23 cellular contexts compared by ENCODE assay signal in genomic region chr15:89423981-89424380, GRCh38.
"Had no signal": no experiment of that assay in that cellular context is flagged by ENCODE, and none has a peak within 500 bp of the region (broad histone marks: within the 10 kb centered on the region; RNA-seq: fewer than 3 reads in every experiment).

No MANE protein-coding gene starts in this region.

- H3K36me3 Mint-ChIP-seq: activated CD8-positive, alpha-beta memory T cell treated with anti-CD3 and anti-CD28 coated beads, Interleukin-2, amount 10 ng/mL, durations not matched to agents 7 days and 5 days; activated naive CD4-positive, alpha-beta T cell treated with anti-CD3 and anti-CD28 coated beads, Interleukin-2, amount 10 ng/mL, durations not matched to agents 7 days and 5 days; stimulated activated effector memory CD8-positive, alpha-beta T cell treated with anti-CD3 and anti-CD28 coated beads, Interleukin-12 subunit alpha, Interleukin-12 subunit beta, amount 100 ng/mL, for 72 hours had no signal

- H3K9me3 Mint-ChIP-seq: activated CD4-positive, alpha-beta T cell treated with anti-CD3 and anti-CD28 coated beads, Interleukin-2, amount 10 ng/mL, durations not matched to agents 7 days and 5 days; activated CD8-positive, alpha-beta T cell treated with anti-CD3 and anti-CD28 coated beads for 36 hours; activated naive CD4-positive, alpha-beta T cell treated with anti-CD3 and anti-CD28 coated beads, Interleukin-2, amount 10 ng/mL, durations not matched to agents 7 days and 5 days; nephron progenitor cell; stimulated activated effector memory CD8-positive, alpha-beta T cell treated with anti-CD3 and anti-CD28 coated beads, Interleukin-12 subunit alpha, Interleukin-12 subunit beta, amount 100 ng/mL, for 72 hours; stimulated activated naive CD8-positive, alpha-beta T cell treated with anti-CD3 and anti-CD28 coated beads, Interleukin-15, amount 100 ng/mL, for 72 hours had no signal

- H3K4me1 ChIP-seq: lower lobe of right lung, right lobe of liver, tibial nerve had no signal

- H3K9me3 ChIP-seq: lower lobe of right lung, mucosa of descending colon, right lobe of liver, tibial nerve had no signal

- H3K36me3 ChIP-seq: cardiac muscle cell, lower lobe of right lung, right lobe of liver, tibial nerve had no signal

- H3K4me3 ChIP-seq: cardiac muscle cell, lower lobe of right lung, mucosa of descending colon, right lobe of liver, tibial nerve had no signal

- H3K4me3 Mint-ChIP-seq: activated CD4-positive, alpha-beta T cell treated with anti-CD3 and anti-CD28 coated beads, Interleukin-2, amount 10 ng/mL, durations not matched to agents 7 days and 5 days; activated CD8-positive, alpha-beta memory T cell treated with anti-CD3 and anti-CD28 coated beads, Interleukin-2, amount 10 ng/mL, durations not matched to agents 7 days and 5 days; activated CD8-positive, alpha-beta T cell treated with anti-CD3 and anti-CD28 coated beads for 36 hours; activated naive CD4-positive, alpha-beta T cell treated with anti-CD3 and anti-CD28 coated beads, Interleukin-2, amount 10 ng/mL, durations not matched to agents 7 days and 5 days; nephron progenitor cell; stimulated activated effector memory CD8-positive, alpha-beta T cell treated with anti-CD3 and anti-CD28 coated beads, Interleukin-12 subunit alpha, Interleukin-12 subunit beta, amount 100 ng/mL, for 72 hours; stimulated activated naive CD8-positive, alpha-beta T cell treated with anti-CD3 and anti-CD28 coated beads, Interleukin-15, amount 100 ng/mL, for 72 hours had no signal

- DNase-seq: activated CD4-positive, alpha-beta T cell treated with anti-CD3 and anti-CD28 coated beads, Interleukin-2, amount 10 ng/mL, durations not matched to agents 7 days and 5 days; activated CD4-positive, CD25-positive, alpha-beta regulatory T cell treated with anti-CD3 and anti-CD28 coated beads, Interleukin-2, amount 50 U/mL, for 72 hours; activated CD8-positive, alpha-beta memory T cell treated with anti-CD3 and anti-CD28 coated beads, Interleukin-2, amount 10 ng/mL, durations not matched to agents 7 days and 5 days; activated CD8-positive, alpha-beta T cell treated with anti-CD3 and anti-CD28 coated beads for 36 hours; activated effector memory CD4-positive, alpha-beta T cell treated with anti-CD3 and anti-CD28 coated beads, Interleukin-2, amount 50 U/mL, for 16 hours; activated naive CD4-positive, alpha-beta T cell treated with anti-CD3 and anti-CD28 coated beads, Interleukin-2, amount 10 ng/mL, durations not matched to agents 7 days and 5 days; activated T-cell treated with anti-CD3 and anti-CD28 coated beads for 4 hours; cortex of kidney; lower lobe of right lung; mesendoderm; mucosa of descending colon; nephron progenitor cell; nucleus accumbens; right lobe of liver; small intestine; stimulated activated CD4-positive, alpha-beta T cell treated with anti-CD3 and anti-CD28 coated beads, Interleukin-2, amount 100 ng/mL, for 24 hours; stimulated activated naive CD8-positive, alpha-beta T cell treated with anti-CD3 and anti-CD28 coated beads, Interleukin-15, amount 100 ng/mL, for 72 hours had no signal

- H3K27ac Mint-ChIP-seq: activated CD4-positive, alpha-beta T cell treated with anti-CD3 and anti-CD28 coated beads, Interleukin-2, amount 10 ng/mL, durations not matched to agents 7 days and 5 days; activated CD8-positive, alpha-beta memory T cell treated with anti-CD3 and anti-CD28 coated beads, Interleukin-2, amount 10 ng/mL, durations not matched to agents 7 days and 5 days; activated CD8-positive, alpha-beta T cell treated with anti-CD3 and anti-CD28 coated beads for 36 hours; activated naive CD4-positive, alpha-beta T cell treated with anti-CD3 and anti-CD28 coated beads, Interleukin-2, amount 10 ng/mL, durations not matched to agents 7 days and 5 days; nephron progenitor cell; stimulated activated effector memory CD8-positive, alpha-beta T cell treated with anti-CD3 and anti-CD28 coated beads, Interleukin-12 subunit alpha, Interleukin-12 subunit beta, amount 100 ng/mL, for 72 hours; stimulated activated naive CD8-positive, alpha-beta T cell treated with anti-CD3 and anti-CD28 coated beads, Interleukin-15, amount 100 ng/mL, for 72 hours had no signal

- ATAC-seq: activated CD8-positive, alpha-beta memory T cell treated with anti-CD3 and anti-CD28 coated beads, Interleukin-2, amount 10 ng/mL, durations not matched to agents 7 days and 5 days; activated CD8-positive, alpha-beta T cell treated with anti-CD3 and anti-CD28 coated beads for 36 hours; left lobe of liver; lower lobe of right lung; mucosa of descending colon; right lobe of liver; stimulated activated effector memory CD8-positive, alpha-beta T cell treated with anti-CD3 and anti-CD28 coated beads, Interleukin-12 subunit alpha, Interleukin-12 subunit beta, amount 100 ng/mL, for 72 hours; stimulated activated naive CD8-positive, alpha-beta T cell treated with anti-CD3 and anti-CD28 coated beads, Interleukin-15, amount 100 ng/mL, for 72 hours had no signal

- H3K27ac ChIP-seq: cardiac muscle cell, epithelial cell of prostate, lower lobe of right lung, right lobe of liver, tibial nerve, VCaP had no signal

- H3K4me1 Mint-ChIP-seq: activated CD4-positive, alpha-beta T cell treated with anti-CD3 and anti-CD28 coated beads, Interleukin-2, amount 10 ng/mL, durations not matched to agents 7 days and 5 days; activated CD8-positive, alpha-beta memory T cell treated with anti-CD3 and anti-CD28 coated beads, Interleukin-2, amount 10 ng/mL, durations not matched to agents 7 days and 5 days; activated naive CD4-positive, alpha-beta T cell treated with anti-CD3 and anti-CD28 coated beads, Interleukin-2, amount 10 ng/mL, durations not matched to agents 7 days and 5 days; nephron progenitor cell; stimulated activated effector memory CD8-positive, alpha-beta T cell treated with anti-CD3 and anti-CD28 coated beads, Interleukin-12 subunit alpha, Interleukin-12 subunit beta, amount 100 ng/mL, for 72 hours; stimulated activated naive CD8-positive, alpha-beta T cell treated with anti-CD3 and anti-CD28 coated beads, Interleukin-15, amount 100 ng/mL, for 72 hours had no signal
